ENCODE assay signal across 8 cellular contexts in the genomic region with DNA sequence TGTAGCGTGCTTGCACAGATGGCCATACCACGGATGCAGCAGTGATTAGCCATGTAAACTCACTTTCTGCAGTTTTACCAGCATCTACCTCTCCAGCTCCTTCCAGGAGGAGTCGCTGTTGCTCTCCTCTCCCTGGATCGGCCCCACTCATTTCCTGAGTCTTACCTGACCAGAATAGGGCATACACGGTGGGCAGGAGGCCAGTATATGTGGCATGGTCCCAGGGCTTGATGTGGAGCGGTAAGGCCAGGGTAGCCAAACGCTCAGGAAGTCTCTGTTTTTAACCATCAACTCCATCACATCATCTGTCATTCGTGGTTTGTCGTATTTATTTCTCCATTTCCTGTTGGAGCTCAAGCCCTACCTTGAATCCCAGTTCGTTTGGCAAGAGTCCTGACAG.
DNase-seq lines count a peak whose midpoint lies in the region; ATAC-seq and TF ChIP-seq lines count a peak whose summit lies in the region.

No MANE protein-coding gene starts in this region.

- ATAC-seq in left lung (peak; percentile 76), HG03460 (IDR thresholded peaks at IDR 0.05; ENCODE audit: unreplicated experiment) (no peak)

- H3K9ac ChIP-seq in adipocyte (ENCODE audit: low read length) = no peak overlapping the region

- H3K27me3 ChIP-seq in adipocyte (replicated peaks; ENCODE audit: control insufficient read depth, insufficient read depth, low read length) = no peaks in the 10 kb centered on the region
- H3K27me3 ChIP-seq in left lung = no peaks in the 10 kb centered on the region

- H3K27ac ChIP-seq in left lung = no peak overlapping the region

- peak; percentile 9 for DNase-seq in NCI-H2196 (lab: John Stamatoyannopoulos, UW; ENCODE audit: unreplicated experiment)
- DNase-seq in NCI-H2196 treated with DMSO at 0.1 percent for 48 hours (lab: John Stamatoyannopoulos, UW; ENCODE audit: unreplicated experiment) = no peak
- peak; percentile 36 for DNase-seq in KBM-7
- DNase-seq in adipocyte (ENCODE audit: low read depth) = peak; percentile 40
- DNase-seq in left lung = no peak
- DNase-seq in central memory CD4-positive, alpha-beta T cell = no peak
- DNase-seq in NCI-H146 treated with DMSO at 0.1 percent for 48 hours (lab: John Stamatoyannopoulos, UW; ENCODE audit: unreplicated experiment) = no peak

- in situ Hi-C loops in KBM-7 (cut with MboI; ENCODE audit: low pct_unique_long_range_greater_than_20kb, low sequenced_read_pairs) = no loop called here

- peak; percentile 41 to 45 for TF ChIP-seq CTCF in left lung (IDR thresholded peaks at IDR 0.05)

- H3K9me3 ChIP-seq in adipocyte (ENCODE audit: control insufficient read depth, low read length) (no peaks in the 10 kb centered on the region), left lung (no peaks in the 10 kb centered on the region)

- H3K4me3 ChIP-seq in adipocyte (ENCODE audit: low read length) (no peak overlapping the region), left lung (no peak overlapping the region)

- intact Hi-C loops in left lung (cut with DNase I) = loop anchor here in 1 of 2 donors (10.0 kb wide), 1 partner anchor 1206 kb away; no protein-coding TSS in a partner anchor

- peaks cover 10% of the 10 kb centered on the region for H3K4me1 ChIP-seq in adipocyte (ENCODE audit: control insufficient read depth, insufficient read depth, low read length)
- H3K4me1 ChIP-seq in left lung = no peaks in the 10 kb centered on the region

- H3K36me3 ChIP-seq in adipocyte (ENCODE audit: control insufficient read depth, insufficient read depth, low read length, severe bottlenecking) (no peaks in the 10 kb centered on the region), left lung (no peaks in the 10 kb centered on the region)

Comparison
In these comparisons a context has a peak if more than half of its experiments do, and no peak if none do; other contexts are left out.
1. DNase-seq: peak in NCI-H2196 (single experiment), KBM-7 (single experiment) and adipocyte (single experiment); none in NCI-H2196 treated with DMSO at 0.1 percent for 48 hours (single experiment), left lung (0 of 2), central memory CD4-positive, alpha-beta T cell (single experiment) and NCI-H146 treated with DMSO at 0.1 percent for 48 hours (single experiment).